Comparison of ENCODE assay signal across 8 cellular contexts in genomic region chr3:108153451-108153981, GRCh38.
DNase-seq lines count a peak whose midpoint lies in the region; ATAC-seq and TF ChIP-seq lines count a peak whose summit lies in the region.

No MANE protein-coding gene starts in this region.

- ATAC-seq in HG02840 (IDR thresholded peaks at IDR 0.05; ENCODE audit: low FRiP score, unreplicated experiment) (no peak), HG02610 (IDR thresholded peaks at IDR 0.05; ENCODE audit: unreplicated experiment) (no peak)

- no peaks in the 10 kb centered on the region for H3K4me1 ChIP-seq in Caco-2
- H3K4me1 ChIP-seq in smooth muscle cell (ENCODE audit: low read depth): no peaks in the 10 kb centered on the region

- peaks cover 6% of the 10 kb centered on the region for H3K4me1 Mint-ChIP-seq in Caco-2 (ENCODE audit: low read depth, unreplicated experiment)

- no peaks in the 10 kb centered on the region for H3K36me3 ChIP-seq in Caco-2 (ENCODE audit: control insufficient read depth, insufficient read depth, low read length)
- H3K36me3 ChIP-seq in smooth muscle cell (ENCODE audit: low read depth): no peaks in the 10 kb centered on the region

- H2AFZ ChIP-seq in smooth muscle cell (ENCODE audit: low read depth): peak overlapping the region; percentile 52

- WGBS in smooth muscle cell (ENCODE audit: low lambda C conversion rate): 44% methylated on average over 7 of the region's 7 CpGs

- no peaks in the 10 kb centered on the region for H3K79me2 ChIP-seq in smooth muscle cell (ENCODE audit: low read depth)

- H3K4me3 Mint-ChIP-seq in Caco-2 (ENCODE audit: unreplicated experiment): no peak overlapping the region

- POLR2A ChIA-PET in Caco-2 (lab: Charles Lee): no interaction called here

- no peaks in the 10 kb centered on the region for H3F3A ChIP-seq in smooth muscle cell (ENCODE audit: low read depth)

- H3K9me3 ChIP-seq in Caco-2 (no peaks in the 10 kb centered on the region), smooth muscle cell (replicated peaks; ENCODE audit: low read depth) (no peaks in the 10 kb centered on the region)

- H3K4me3 ChIP-seq in Caco-2 (ENCODE audit: low read depth, low read length): no peak overlapping the region
- no peak overlapping the region for H3K4me3 ChIP-seq in smooth muscle cell

- no peaks in the 10 kb centered on the region for H3K36me3 Mint-ChIP-seq in Caco-2 (ENCODE audit: insufficient read depth, unreplicated experiment)

- TF ChIP-seq CTCF in Caco-2 (IDR thresholded peaks at IDR 0.05; ENCODE audit: insufficient read depth in 1 of 2, low read depth in 1 of 2, low read length in 1 of 2, severe bottlenecking in 1 of 2, unreplicated experiment in 1 of 2) (peak; percentile 42 to 46), GM20000 (IDR thresholded peaks at IDR 0.05; ENCODE audit: extremely low read depth, missing control alignments) (peak; percentile 33), smooth muscle cell (IDR thresholded peaks at IDR 0.05; ENCODE audit: borderline replicate concordance, insufficient read depth, poor library complexity, severe bottlenecking) (peak; percentile 39)

- no peak overlapping the region for H3K9ac ChIP-seq in smooth muscle cell (ENCODE audit: low read depth)

- H4K20me1 ChIP-seq in smooth muscle cell (ENCODE audit: low read depth): no peaks in the 10 kb centered on the region

- TF ChIP-seq POLR2A in erythroblast (IDR thresholded peaks at IDR 0.05; ENCODE audit: low read length): no peak

- DNase-seq in Caco-2: peak; percentile 50 to 51
- peak; percentile 53 for DNase-seq in GM20000 (ENCODE audit: low spot score)
- peak; percentile 23 for DNase-seq in NCI-H1092 treated with DMSO at 0.1 percent for 48 hours (lab: John Stamatoyannopoulos, UW)
- peak; percentile 73 for DNase-seq in activated CD4-positive, alpha-beta T cell treated with anti-CD3 and anti-CD28 coated beads for 48 hours
- DNase-seq in erythroblast (lab: John Stamatoyannopoulos, UW): peak; percentile 77
- DNase-seq in smooth muscle cell (lab: John Stamatoyannopoulos, UW; ENCODE audit: unreplicated experiment): no peak

- H3K27ac Mint-ChIP-seq in Caco-2 (ENCODE audit: unreplicated experiment): no peak overlapping the region

- CTCF ChIA-PET in Caco-2 (lab: Charles Lee): interaction anchor here (0.6 to 1.4 kb wide), 5 partner anchors 25 to 324 kb away, joined by 3 to 7 read pairs (median 3); no protein-coding TSS in a partner anchor

- H3K27ac ChIP-seq in smooth muscle cell (ENCODE audit: low read depth): no peak overlapping the region

- intact Hi-C loops in Caco-2 (cut with micrococcal nuclease; ENCODE audit: unreplicated experiment): loop anchor here (1.0 to 5.0 kb wide), 5 partner anchors 169 to 324 kb away; no protein-coding TSS in a partner anchor

- H3K4me2 ChIP-seq in smooth muscle cell: peak overlapping the region; percentile 53

- H3K9me3 Mint-ChIP-seq in Caco-2 (ENCODE audit: unreplicated experiment): no peaks in the 10 kb centered on the region

- no peaks in the 10 kb centered on the region for H3K27me3 Mint-ChIP-seq in Caco-2 (ENCODE audit: insufficient read depth, unreplicated experiment)

- H3K27me3 ChIP-seq in Caco-2 (replicated peaks; ENCODE audit: control insufficient read depth, insufficient read depth, low read length) (no peaks in the 10 kb centered on the region), smooth muscle cell (ENCODE audit: low read depth) (no peaks in the 10 kb centered on the region)

- no TSS peak for BruUV-seq in Caco-2 (replicated peaks; lab: Mats Ljungman, UMichigan)
